In the genomic region with DNA sequence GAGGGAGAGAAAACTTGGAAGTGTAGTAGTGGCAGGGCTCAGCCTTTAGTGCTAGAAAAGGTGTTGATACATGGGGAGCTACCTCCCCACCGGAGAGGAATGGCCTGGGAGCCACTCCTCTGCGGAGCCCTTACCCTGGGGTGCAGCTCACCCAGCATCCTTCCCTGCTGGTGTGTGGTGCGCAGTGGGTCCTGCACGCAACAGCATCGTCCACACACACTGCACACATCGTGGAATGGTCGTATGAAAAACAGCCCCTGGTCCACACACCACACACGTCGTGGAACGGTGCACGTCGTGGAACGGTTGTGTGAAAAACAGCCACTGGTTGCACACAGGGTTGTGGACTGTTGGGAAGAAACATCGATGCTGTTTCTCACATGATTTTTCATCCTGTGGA, we compare ENCODE assay signal across 22 cellular contexts. TPM values are rescaled to one million over a fixed set of nuclear protein-coding genes. Genes with fewer than 3 reads are reported as not detected.
A peak's percentile ranks its signal among the peaks of the same experiment; 100 is the strongest.
DNase-seq lines count a peak whose midpoint lies in the region; ATAC-seq, FAIRE-seq and TF ChIP-seq lines count a peak whose summit lies in the region.
"Had no signal": no experiment of that assay in that cellular context is flagged by ENCODE, and none has a peak within 500 bp of the region (broad histone marks: within the 10 kb centered on the region; RNA-seq: fewer than 3 reads in every experiment).

No MANE protein-coding gene starts in this region.

- peaks cover 19% of the 10 kb centered on the region for H3K36me3 ChIP-seq in CD8-positive, alpha-beta T cell (ENCODE audit: insufficient read depth, low read length)
- H3K36me3 ChIP-seq in H7 (replicated peaks; ENCODE audit: control insufficient read depth, insufficient read depth, low read length) (no peaks in the 10 kb centered on the region; the same call in none of the 2 replicates), spleen (peaks cover 0 to 64% (median 25%) of the 10 kb centered on the region in 6 donors), colonic mucosa (peaks cover 6% of the 10 kb centered on the region), breast epithelium (no peaks in the 10 kb centered on the region)

- 93 to 98% (median 96%) methylated on average over 14 of the region's 14 CpGs for WGBS in spleen, 5 donors

- peak overlapping the region; percentile 32 for H3K27ac Mint-ChIP-seq in CD8-positive, alpha-beta T cell
- H3K27ac Mint-ChIP-seq: CD4-positive, alpha-beta T cell had no signal

- peaks cover 25% of the 10 kb centered on the region for H3K4me1 Mint-ChIP-seq in CD8-positive, alpha-beta T cell (ENCODE audit: low read depth)

- H3K9me3 ChIP-seq in CD8-positive, alpha-beta T cell (ENCODE audit: low read length), result no peaks in the 10 kb centered on the region
- H3K9me3 ChIP-seq in spleen, result no peaks in the 10 kb centered on the region
- H3K9me3 ChIP-seq in colonic mucosa, result no peaks in the 10 kb centered on the region
- no peaks in the 10 kb centered on the region for H3K9me3 ChIP-seq in breast epithelium
- H3K9me3 ChIP-seq: BLaER1, Caco-2 had no signal

- peaks cover 55% of the 10 kb centered on the region for H3K36me3 Mint-ChIP-seq in CD8-positive, alpha-beta T cell

- TF ChIP-seq POLR2A in spleen (IDR thresholded peaks at IDR 0.05), result no peak
- no peak for TF ChIP-seq POLR2A in breast epithelium (IDR thresholded peaks at IDR 0.05)

- POLR2A ChIA-PET in CD8-positive, alpha-beta T cell (lab: Charles Lee), result no interaction called here

- no peak for ATAC-seq in CD8-positive, alpha-beta T cell
- ATAC-seq: GM12878 had no signal

- CTCF ChIA-PET in CD8-positive, alpha-beta T cell (lab: Charles Lee), result no interaction called here

- H3K9ac ChIP-seq in colonic mucosa (ENCODE audit: low read depth in 2 of 2, low read length in 2 of 2), result no peak overlapping the region

- peaks cover 10% of the 10 kb centered on the region for H3K4me1 ChIP-seq in CD8-positive, alpha-beta T cell (ENCODE audit: insufficient read depth, low read length)
- peaks cover 0 to 28% (median 12%) of the 10 kb centered on the region in 6 donors for H3K4me1 ChIP-seq in spleen
- no peaks in the 10 kb centered on the region for H3K4me1 ChIP-seq in colonic mucosa
- no peaks in the 10 kb centered on the region for H3K4me1 ChIP-seq in breast epithelium
- H3K4me1 ChIP-seq: Caco-2 had no signal

- H3K4me3 Mint-ChIP-seq in CD8-positive, alpha-beta T cell, result no peak overlapping the region
- H3K4me3 Mint-ChIP-seq: CD4-positive, alpha-beta T cell had no signal

- no peak for DNase-seq in CD8-positive, alpha-beta T cell
- peak; percentile 23 for DNase-seq in H7
- peak; percentile 13 for DNase-seq in ecto neural progenitor cell (ENCODE audit: low spot score)
- DNase-seq in spleen, result peak; percentile 50
- no peak for DNase-seq in RCC 7860 (ENCODE audit: low spot score)
- DNase-seq in colonic mucosa, result no peak
- no peak for DNase-seq in breast epithelium (ENCODE audit: low spot score in 2 of 2)
- DNase-seq: ACHN, Caco-2, DMS 273 treated with DMSO at 0.1 percent for 48 hours, DND-41, Karpas-422, MV-4-11, NCI-H1105 treated with DMSO at 0.1 percent for 48 hours, NCI-H2029 treated with DMSO at 0.1 percent for 48 hours, NCI-H524 treated with DMSO at 0.1 percent for 48 hours, NCI-H82, SHP77 treated with DMSO at 0.1 percent for 48 hours had no signal

- TF ChIP-seq CTCF in CD8-positive, alpha-beta T cell (IDR thresholded peaks at IDR 0.05), result no peak
- no peak for TF ChIP-seq CTCF in spleen (IDR thresholded peaks at IDR 0.05 in 8 of 11, conservative IDR thresholded peaks at IDR 0.05 in 3 of 11)
- no peak for TF ChIP-seq CTCF in colonic mucosa (IDR thresholded peaks at IDR 0.05)
- TF ChIP-seq CTCF in breast epithelium (IDR thresholded peaks at IDR 0.05), result no peak

- intact Hi-C loops in CD8-positive, alpha-beta T cell (cut with DNase I, micrococcal nuclease), result no loop called here
- intact Hi-C loops in spleen (cut with DNase I; ENCODE audit: low total_unique reads), result no loop called here
- intact Hi-C loops in colonic mucosa (cut with DNase I), result no loop called here
- intact Hi-C loops in breast epithelium (cut with DNase I; ENCODE audit: low total_unique reads), result no loop called here

- no peaks in the 10 kb centered on the region for H3K27me3 ChIP-seq in CD8-positive, alpha-beta T cell (ENCODE audit: insufficient read depth, low read length)
- no peaks in the 10 kb centered on the region for H3K27me3 ChIP-seq in H7 (ENCODE audit: control insufficient read depth, insufficient read depth, low read length)
- no peaks in the 10 kb centered on the region for H3K27me3 ChIP-seq in spleen (replicated peaks in 1 of 7)
- H3K27me3 ChIP-seq in colonic mucosa, result no peaks in the 10 kb centered on the region
- no peaks in the 10 kb centered on the region for H3K27me3 ChIP-seq in breast epithelium
- H3K27me3 ChIP-seq: BLaER1 had no signal

- H3K27ac ChIP-seq in CD8-positive, alpha-beta T cell (ENCODE audit: low read depth, low read length), result no peak overlapping the region
- H3K27ac ChIP-seq in spleen (no peak overlapping the region), colonic mucosa (no peak overlapping the region), breast epithelium (no peak overlapping the region)
- H3K27ac ChIP-seq: BLaER1 had no signal

- no peaks in the 10 kb centered on the region for H3K9me3 Mint-ChIP-seq in CD8-positive, alpha-beta T cell
- H3K9me3 Mint-ChIP-seq: CD4-positive, alpha-beta T cell had no signal

- H3K27me3 Mint-ChIP-seq in CD8-positive, alpha-beta T cell (ENCODE audit: low read depth), result no peaks in the 10 kb centered on the region
- H3K27me3 Mint-ChIP-seq: CD4-positive, alpha-beta T cell had no signal

- no peak for FAIRE-seq in RCC 7860 (lab: Jason Lieb, UNC)
- FAIRE-seq: GM12878 had no signal

- H3K4me3 ChIP-seq in CD8-positive, alpha-beta T cell (ENCODE audit: low read depth, low read length), result no peak overlapping the region
- H3K4me3 ChIP-seq in H7 (ENCODE audit: insufficient read depth, low read depth, low read length), result no peak overlapping the region
- H3K4me3 ChIP-seq in spleen, result no peak overlapping the region
- no peak overlapping the region for H3K4me3 ChIP-seq in colonic mucosa
- no peak overlapping the region for H3K4me3 ChIP-seq in breast epithelium
- H3K4me3 ChIP-seq: BLaER1, GM12878, SK-N-MC had no signal

RNA-seq across cellular contexts. Expression of a gene that starts 16.1 kb away (rescaled TPM):
- under 1 TPM; 0.14 to 0.22 TPM for total RNA-seq in CD8-positive, alpha-beta T cell
- 0.74 and 1.4 TPM in 2 replicates for total RNA-seq in H7 (2014; rRNA removed; shearing (Covaris generic))
- 10 to 100 TPM; 11.2 to 28.5 (median 14.0) TPM for total RNA-seq in spleen
- 1 to 10 TPM in 2 of 3 donors, under 1 TPM in 1; 0.96 to 5.4 (median 2.8) TPM for polyA plus RNA-seq in spleen
- 1 to 10 TPM; 1.9 to 2.1 TPM for total RNA-seq in colonic mucosa
- under 1 TPM in 2 of 3 donors, not detected in 1; 0.88 to 0.98 TPM for total RNA-seq in breast epithelium

RNA-seq across cellular contexts. Expression of a gene that starts 34.0 kb away (rescaled TPM):
- total RNA-seq in CD8-positive, alpha-beta T cell, result 10 to 100 TPM; 34.4 to 38.7 TPM
- total RNA-seq in H7 (2014; rRNA removed; shearing (Covaris generic)), result 87.1 and 116 TPM in 2 replicates
- total RNA-seq in spleen, result 100 to 1,000 TPM in 3 of 7 donors, 10 to 100 TPM in 4; 74.1 to 106 (median 96.9) TPM
- 100 to 1,000 TPM; 102 to 158 (median 127) TPM for polyA plus RNA-seq in spleen
- 100 to 1,000 TPM; 111 to 142 TPM for total RNA-seq in colonic mucosa
- 100 to 1,000 TPM in 1 of 3 donors, 10 to 100 TPM in 2; 77.0 to 102 (median 80.3) TPM for total RNA-seq in breast epithelium

Comparison
In these comparisons a context has a peak if more than half of its experiments do, and no peak if none do; other contexts are left out.
1. DNase-seq: peak in H7 (single experiment), ecto neural progenitor cell (single experiment) and spleen (single experiment); none in CD8-positive, alpha-beta T cell (0 of 7), RCC 7860 (single experiment), colonic mucosa (single experiment) and breast epithelium (0 of 2).